ENCODE assay signal across 1 cellular context in the genomic region with DNA sequence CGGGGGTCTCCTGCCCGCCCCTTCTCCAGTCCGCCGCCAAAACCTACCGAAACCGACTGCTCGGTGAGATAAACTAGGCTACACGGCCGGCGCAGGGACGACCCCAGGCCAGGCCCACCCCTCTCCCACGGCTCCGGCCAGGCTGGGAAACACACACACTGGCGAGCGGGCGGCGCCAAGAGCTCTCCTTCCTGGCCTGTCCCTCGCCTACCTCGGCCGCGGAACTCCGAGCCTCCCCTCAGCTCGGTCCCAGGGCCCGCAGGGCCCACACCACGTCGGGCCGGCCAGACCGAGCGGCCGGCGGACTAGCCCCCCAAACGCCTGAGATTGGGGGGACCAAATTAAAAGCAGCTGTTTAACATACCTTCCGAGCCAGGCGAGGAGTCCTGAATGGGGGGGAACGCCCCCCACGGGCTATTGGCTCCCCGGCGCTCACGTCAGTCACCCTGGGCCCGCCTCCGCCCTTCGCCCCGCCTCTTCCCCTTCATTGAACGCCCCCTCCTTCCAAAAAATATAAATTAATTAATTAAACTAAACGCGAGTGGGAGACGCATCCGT.
TF ChIP-seq lines count a peak whose summit lies in the region.

No MANE protein-coding gene starts in this region.

TF ChIP-seq in HepG2, 621 proteins besides CTCF, POLR2A, EP300 and RAD21 (continued from another document and continues in another):
- TF ChIP-seq ARID4A (CRISPR knock-in tag; IDR thresholded peaks at IDR 0.05; ENCODE audit: borderline replicate concordance) (no peak; the same call in none of the 2 replicates), FOSL1 (CRISPR knock-in tag; IDR thresholded peaks at IDR 0.05; ENCODE audit: borderline replicate concordance) (no peak), TFE3 (CRISPR knock-in tag; IDR thresholded peaks at IDR 0.05) (no peak), MBD4 (IDR thresholded peaks at IDR 0.05; ENCODE audit: borderline replicate concordance, low read length) (no peak), TFAP4 (IDR thresholded peaks at IDR 0.05; ENCODE audit: borderline replicate concordance, low read depth) (peak; percentile 65; the same call in 1 of the 2 replicates), ZNF280B (CRISPR knock-in tag; IDR thresholded peaks at IDR 0.05; ENCODE audit: borderline replicate concordance) (no peak), ZNF605 (CRISPR knock-in tag; IDR thresholded peaks at IDR 0.05) (peak; percentile 58; the same call in 1 of the 2 replicates), SP2 (CRISPR knock-in tag; IDR thresholded peaks at IDR 0.05) (peak; percentile 37; the same call in 1 of the 2 replicates)
- TF ChIP-seq, protein P1, sequence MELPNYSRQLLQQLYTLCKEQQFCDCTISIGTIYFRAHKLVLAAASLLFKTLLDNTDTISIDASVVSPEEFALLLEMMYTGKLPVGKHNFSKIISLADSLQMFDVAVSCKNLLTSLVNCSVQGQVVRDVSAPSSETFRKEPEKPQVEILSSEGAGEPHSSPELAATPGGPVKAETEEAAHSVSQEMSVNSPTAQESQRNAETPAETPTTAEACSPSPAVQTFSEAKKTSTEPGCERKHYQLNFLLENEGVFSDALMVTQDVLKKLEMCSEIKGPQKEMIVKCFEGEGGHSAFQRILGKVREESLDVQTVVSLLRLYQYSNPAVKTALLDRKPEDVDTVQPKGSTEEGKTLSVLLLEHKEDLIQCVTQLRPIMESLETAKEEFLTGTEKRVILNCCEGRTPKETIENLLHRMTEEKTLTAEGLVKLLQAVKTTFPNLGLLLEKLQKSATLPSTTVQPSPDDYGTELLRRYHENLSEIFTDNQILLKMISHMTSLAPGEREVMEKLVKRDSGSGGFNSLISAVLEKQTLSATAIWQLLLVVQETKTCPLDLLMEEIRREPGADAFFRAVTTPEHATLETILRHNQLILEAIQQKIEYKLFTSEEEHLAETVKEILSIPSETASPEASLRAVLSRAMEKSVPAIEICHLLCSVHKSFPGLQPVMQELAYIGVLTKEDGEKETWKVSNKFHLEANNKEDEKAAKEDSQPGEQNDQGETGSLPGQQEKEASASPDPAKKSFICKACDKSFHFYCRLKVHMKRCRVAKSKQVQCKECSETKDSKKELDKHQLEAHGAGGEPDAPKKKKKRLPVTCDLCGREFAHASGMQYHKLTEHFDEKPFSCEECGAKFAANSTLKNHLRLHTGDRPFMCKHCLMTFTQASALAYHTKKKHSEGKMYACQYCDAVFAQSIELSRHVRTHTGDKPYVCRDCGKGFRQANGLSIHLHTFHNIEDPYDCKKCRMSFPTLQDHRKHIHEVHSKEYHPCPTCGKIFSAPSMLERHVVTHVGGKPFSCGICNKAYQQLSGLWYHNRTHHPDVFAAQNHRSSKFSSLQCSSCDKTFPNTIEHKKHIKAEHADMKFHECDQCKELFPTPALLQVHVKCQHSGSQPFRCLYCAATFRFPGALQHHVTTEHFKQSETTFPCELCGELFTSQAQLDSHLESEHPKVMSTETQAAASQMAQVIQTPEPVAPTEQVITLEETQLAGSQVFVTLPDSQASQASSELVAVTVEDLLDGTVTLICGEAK (IDR thresholded peaks at IDR 0.05) = no peak
- TF ChIP-seq, protein P1 (CRISPR knock-in tag; IDR thresholded peaks at IDR 0.05) = no peak; the same call in 1 of the 2 replicates
- TF ChIP-seq, protein P2, sequence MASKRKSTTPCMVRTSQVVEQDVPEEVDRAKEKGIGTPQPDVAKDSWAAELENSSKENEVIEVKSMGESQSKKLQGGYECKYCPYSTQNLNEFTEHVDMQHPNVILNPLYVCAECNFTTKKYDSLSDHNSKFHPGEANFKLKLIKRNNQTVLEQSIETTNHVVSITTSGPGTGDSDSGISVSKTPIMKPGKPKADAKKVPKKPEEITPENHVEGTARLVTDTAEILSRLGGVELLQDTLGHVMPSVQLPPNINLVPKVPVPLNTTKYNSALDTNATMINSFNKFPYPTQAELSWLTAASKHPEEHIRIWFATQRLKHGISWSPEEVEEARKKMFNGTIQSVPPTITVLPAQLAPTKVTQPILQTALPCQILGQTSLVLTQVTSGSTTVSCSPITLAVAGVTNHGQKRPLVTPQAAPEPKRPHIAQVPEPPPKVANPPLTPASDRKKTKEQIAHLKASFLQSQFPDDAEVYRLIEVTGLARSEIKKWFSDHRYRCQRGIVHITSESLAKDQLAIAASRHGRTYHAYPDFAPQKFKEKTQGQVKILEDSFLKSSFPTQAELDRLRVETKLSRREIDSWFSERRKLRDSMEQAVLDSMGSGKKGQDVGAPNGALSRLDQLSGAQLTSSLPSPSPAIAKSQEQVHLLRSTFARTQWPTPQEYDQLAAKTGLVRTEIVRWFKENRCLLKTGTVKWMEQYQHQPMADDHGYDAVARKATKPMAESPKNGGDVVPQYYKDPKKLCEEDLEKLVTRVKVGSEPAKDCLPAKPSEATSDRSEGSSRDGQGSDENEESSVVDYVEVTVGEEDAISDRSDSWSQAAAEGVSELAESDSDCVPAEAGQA (IDR thresholded peaks at IDR 0.05; ENCODE audit: low read depth) = no peak
- TF ChIP-seq, protein P2 (CRISPR knock-in tag; IDR thresholded peaks at IDR 0.05; ENCODE audit: borderline replicate concordance) = no peak
- TF ChIP-seq, protein P3, sequence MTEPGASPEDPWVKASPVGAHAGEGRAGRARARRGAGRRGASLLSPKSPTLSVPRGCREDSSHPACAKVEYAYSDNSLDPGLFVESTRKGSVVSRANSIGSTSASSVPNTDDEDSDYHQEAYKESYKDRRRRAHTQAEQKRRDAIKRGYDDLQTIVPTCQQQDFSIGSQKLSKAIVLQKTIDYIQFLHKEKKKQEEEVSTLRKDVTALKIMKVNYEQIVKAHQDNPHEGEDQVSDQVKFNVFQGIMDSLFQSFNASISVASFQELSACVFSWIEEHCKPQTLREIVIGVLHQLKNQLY (CRISPR knock-in tag; IDR thresholded peaks at IDR 0.05) = no peak
- TF ChIP-seq, protein P4, sequence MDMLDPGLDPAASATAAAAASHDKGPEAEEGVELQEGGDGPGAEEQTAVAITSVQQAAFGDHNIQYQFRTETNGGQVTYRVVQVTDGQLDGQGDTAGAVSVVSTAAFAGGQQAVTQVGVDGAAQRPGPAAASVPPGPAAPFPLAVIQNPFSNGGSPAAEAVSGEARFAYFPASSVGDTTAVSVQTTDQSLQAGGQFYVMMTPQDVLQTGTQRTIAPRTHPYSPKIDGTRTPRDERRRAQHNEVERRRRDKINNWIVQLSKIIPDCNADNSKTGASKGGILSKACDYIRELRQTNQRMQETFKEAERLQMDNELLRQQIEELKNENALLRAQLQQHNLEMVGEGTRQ (IDR thresholded peaks at IDR 0.05; ENCODE audit: low read depth, low read length) = no peak
- TF ChIP-seq, protein P4 (CRISPR knock-in tag; IDR thresholded peaks at IDR 0.05; ENCODE audit: borderline replicate concordance) = no peak
